1 cellular context compared by ENCODE assay signal in genomic region chr22:42301072-42301741, GRCh38.
TF ChIP-seq lines count a peak whose summit lies in the region.

No MANE protein-coding gene starts in this region.

TF ChIP-seq in HEK293, 187 proteins besides CTCF, POLR2A, EP300 and RAD21 (continued from another document):
- TF ChIP-seq ZBTB6 (tag by site-specific recombination; IDR thresholded peaks at IDR 0.05) (no peak), ZNF48 (tag by site-specific recombination; IDR thresholded peaks at IDR 0.05) (no peak), ELK4 (IDR thresholded peaks at IDR 0.05; ENCODE audit: borderline replicate concordance, low read depth, low read length) (no peak), ZNF140 (tag by site-specific recombination; IDR thresholded peaks at IDR 0.05) (no peak), ZNF555 (tag by site-specific recombination; conservative IDR thresholded peaks at IDR 0.05) (no peak), PRDM2 (tag by site-specific recombination; IDR thresholded peaks at IDR 0.05; ENCODE audit: borderline replicate concordance) (no peak), ZFHX2 (tag by site-specific recombination; conservative IDR thresholded peaks at IDR 0.05) (no peak), AEBP2 (tag by site-specific recombination; IDR thresholded peaks at IDR 0.05; ENCODE audit: borderline replicate concordance) (no peak)
TF ChIP-seq in HEK293: peak in this region for 6.
